Comparison of ENCODE assay signal across 8 cellular contexts in genomic region chr14:95049952-95050351, GRCh38.
"Had no signal": no experiment of that assay in that cellular context is flagged by ENCODE, and none has a peak within 500 bp of the region (broad histone marks: within the 10 kb centered on the region; RNA-seq: fewer than 3 reads in every experiment).

No MANE protein-coding gene starts in this region.

- DNase-seq: GDM1, GF-D8 had no signal

- FAIRE-seq: G401.6, GM12878, GM12891, GM12892, GM18507, GM19239 had no signal

- ATAC-seq: GM12878 had no signal

- H3K4me3 ChIP-seq: GM12878 had no signal
